Comparison of ENCODE assay signal across 8 cellular contexts in genomic region chr16:89923640-89924297, GRCh38. TPM values are rescaled to one million over a fixed set of nuclear protein-coding genes. Genes with fewer than 3 reads are reported as not detected.
A peak's percentile ranks its signal among the peaks of the same experiment; 100 is the strongest.
DNase-seq lines count a peak whose midpoint lies in the region; ATAC-seq and TF ChIP-seq lines count a peak whose summit lies in the region.

No MANE protein-coding gene starts in this region.

- in situ Hi-C loops in astrocyte of the cerebellum (cut with HindIII; ENCODE audit: low sequenced_read_pairs), result no loop called here

- CTCF ChIA-PET in CD4-positive, alpha-beta memory T cell (lab: Charles Lee; ENCODE audit: partially characterized antibody), result interaction anchor here (2.1 kb wide), 1 partner anchor 14 kb away, joined by 7 read pairs; no protein-coding TSS in a partner anchor

- ATAC-seq in HG03108 (IDR thresholded peaks at IDR 0.05; ENCODE audit: unreplicated experiment) (no peak), GM19351 (IDR thresholded peaks at IDR 0.05; ENCODE audit: unreplicated experiment) (no peak), GM18519 (IDR thresholded peaks at IDR 0.05; ENCODE audit: low FRiP score, unreplicated experiment) (no peak)

- H2BK15ac ChIP-seq in mesenchymal stem cell (ENCODE audit: low read depth, poor library complexity, severe bottlenecking), result no peak overlapping the region

- H2AFZ ChIP-seq in mesenchymal stem cell (ENCODE audit: low read depth, low read length), result no peak overlapping the region

- peak overlapping the region; percentile 84 for H3K9ac ChIP-seq in mesenchymal stem cell (ENCODE audit: low read length)

- peak overlapping the region; percentile 38 to 56 for H3K4ac ChIP-seq in mesenchymal stem cell (ENCODE audit: low read depth in 1 of 2, low read length in 2 of 2)

- peaks cover 14% of the 10 kb centered on the region for H3K79me1 ChIP-seq in mesenchymal stem cell (replicated peaks; ENCODE audit: low read length, poor library complexity, severe bottlenecking)

- H4K91ac ChIP-seq in mesenchymal stem cell (ENCODE audit: low read length), result peak overlapping the region; percentile 71

- peaks cover 9 to 19% of the 10 kb centered on the region in 2 experiments for H3K36me3 ChIP-seq in mesenchymal stem cell (ENCODE audit: control insufficient read depth in 1 of 2, insufficient read depth in 2 of 2, low read depth in 1 of 2, low read length in 2 of 2)
- no peaks in the 10 kb centered on the region for H3K36me3 ChIP-seq in CD4-positive, alpha-beta memory T cell (ENCODE audit: insufficient read depth, low read length)

- peaks cover 57% of the 10 kb centered on the region for H3K4me1 ChIP-seq in mesenchymal stem cell (ENCODE audit: control insufficient read depth, insufficient read depth, low read depth, low read length)
- peaks cover 65% of the 10 kb centered on the region for H3K4me1 ChIP-seq in CD4-positive, alpha-beta memory T cell (ENCODE audit: insufficient read depth, low read length)

- POLR2A ChIA-PET in CD4-positive, alpha-beta memory T cell (lab: Charles Lee; ENCODE audit: partially characterized antibody), result interaction anchor here (1.0 to 1.6 kb wide), 3 partner anchors 11 to 15 kb away, joined by 3 to 8 read pairs (median 4); no protein-coding TSS in a partner anchor

- H3K27ac ChIP-seq in mesenchymal stem cell (ENCODE audit: low read length, poor library complexity, severe bottlenecking), result no peak overlapping the region
- H3K27ac ChIP-seq in CD4-positive, alpha-beta memory T cell (ENCODE audit: low read depth, low read length), result no peak overlapping the region

- peak overlapping the region in 1 of 2 experiments; percentile 46 for H2BK12ac ChIP-seq in mesenchymal stem cell (ENCODE audit: low read length in 2 of 2)

- no peak for TF ChIP-seq CTCF in HFF-Myc (IDR thresholded peaks at IDR 0.05; ENCODE audit: low read depth, low read length, missing control alignments)
- no peak for TF ChIP-seq CTCF in astrocyte of the cerebellum (IDR thresholded peaks at IDR 0.05; ENCODE audit: low read depth, low read length, missing control alignments)

- peak overlapping the region; percentile 50 for H2BK120ac ChIP-seq in mesenchymal stem cell (ENCODE audit: low read depth, low read length)

- peak overlapping the region; percentile 29 for H4K8ac ChIP-seq in mesenchymal stem cell (ENCODE audit: low read length)

- no peak overlapping the region for H2BK5ac ChIP-seq in mesenchymal stem cell (ENCODE audit: low read depth, low read length, poor library complexity, severe bottlenecking)

- H3K4me3 ChIP-seq in HFF-Myc (replicated peaks; ENCODE audit: low read depth, low read length), result peak overlapping the region; percentile 77
- H3K4me3 ChIP-seq in astrocyte of the cerebellum (ENCODE audit: low read depth, low read length), result peak overlapping the region; percentile 87
- peak overlapping the region; percentile 79 to 86 for H3K4me3 ChIP-seq in mesenchymal stem cell (ENCODE audit: insufficient read depth in 1 of 2, low read depth in 1 of 2, low read length in 2 of 2)
- H3K4me3 ChIP-seq in CD4-positive, alpha-beta memory T cell (ENCODE audit: low read length in 2 of 2), result no peak overlapping the region

- peak overlapping the region in 1 of 2 experiments; percentile 54 for H3K18ac ChIP-seq in mesenchymal stem cell (ENCODE audit: low read depth in 1 of 2, low read length in 2 of 2)

- peaks cover 15 to 38% (median 28%) of the 10 kb centered on the region in 4 donors for H3K4me1 Mint-ChIP-seq in CD4-positive, alpha-beta memory T cell

- intact Hi-C loops in CD4-positive, alpha-beta memory T cell (cut with micrococcal nuclease), result no loop called here

- H3K4me2 ChIP-seq in mesenchymal stem cell (ENCODE audit: low read length, poor library complexity, severe bottlenecking), result peak overlapping the region; percentile 95

- peak overlapping the region in 1 of 8 donors; percentile 30 for H3K4me3 Mint-ChIP-seq in CD4-positive, alpha-beta memory T cell

- no peak overlapping the region for H2AK5ac ChIP-seq in mesenchymal stem cell (ENCODE audit: low read length, severe bottlenecking)

- no peak overlapping the region for H3K27ac Mint-ChIP-seq in CD4-positive, alpha-beta memory T cell

- peak overlapping the region; percentile 0 to 83 for H3K14ac ChIP-seq in mesenchymal stem cell (ENCODE audit: low read length in 2 of 2)

- peak overlapping the region in 1 of 2 experiments; percentile 53 for H3K23ac ChIP-seq in mesenchymal stem cell (ENCODE audit: low read length in 2 of 2)

- H3K27me3 Mint-ChIP-seq in CD4-positive, alpha-beta memory T cell, result peaks cover 4 to 19% of the 10 kb centered on the region in 2 donors

- WGBS in mesenchymal stem cell, result 1% methylated on average over 22 of the region's 41 CpGs

- no peaks in the 10 kb centered on the region for H3K36me3 Mint-ChIP-seq in CD4-positive, alpha-beta memory T cell

- H3K27me3 ChIP-seq in mesenchymal stem cell (ENCODE audit: control insufficient read depth in 1 of 2, insufficient read depth in 1 of 2, low read length in 2 of 2), result no peaks in the 10 kb centered on the region
- H3K27me3 ChIP-seq in CD4-positive, alpha-beta memory T cell (ENCODE audit: insufficient read depth, low read length), result peaks cover 16% of the 10 kb centered on the region

- peak; percentile 36 for DNase-seq in A172 (ENCODE audit: low spot score)
- no peak for DNase-seq in HFF-Myc (ENCODE audit: extremely low read depth, low read depth)
- DNase-seq in astrocyte of the cerebellum (ENCODE audit: low read depth), result no peak
- DNase-seq in mesenchymal stem cell, result peak; percentile 41
- DNase-seq in CD4-positive, alpha-beta memory T cell, result no peak

- no peaks in the 10 kb centered on the region for H3K9me3 ChIP-seq in mesenchymal stem cell (ENCODE audit: control insufficient read depth, low read length)
- H3K9me3 ChIP-seq in CD4-positive, alpha-beta memory T cell (ENCODE audit: control insufficient read depth in 1 of 2, low read length in 2 of 2), result no peaks in the 10 kb centered on the region

- H3K9me3 Mint-ChIP-seq in CD4-positive, alpha-beta memory T cell, result peaks cover 0 to 2% (median 0%) of the 10 kb centered on the region in 8 donors

RNA-seq across cellular contexts. Expression of gene TUBB3, which starts 0.6 kb away (rescaled TPM):
- 743 and 810 TPM in 2 replicates for total RNA-seq in A172 (2014; rRNA removed; shearing (Covaris generic))
- 136 TPM for polyA plus RNA-seq in mesenchymal stem cell (2013, experiment 1 of 2)
- polyA plus RNA-seq in mesenchymal stem cell (2013, experiment 2 of 2), result 135 TPM
- total RNA-seq in CD4-positive, alpha-beta memory T cell, result under 1 TPM in 1 of 2 experiments, not detected in 1; 0.73 TPM
- polyA plus RNA-seq in CD4-positive, alpha-beta memory T cell, result not detected

RNA-seq across cellular contexts. Expression of gene MC1R, which starts 5.1 kb away (rescaled TPM):
- total RNA-seq in A172 (2014; rRNA removed; shearing (Covaris generic)), result 7.2 and 9.8 TPM in 2 replicates
- polyA plus RNA-seq in mesenchymal stem cell (2013, experiment 1 of 2), result 5.5 TPM
- polyA plus RNA-seq in mesenchymal stem cell (2013, experiment 2 of 2), result 5.1 TPM
- total RNA-seq in CD4-positive, alpha-beta memory T cell, result 10 to 100 TPM; 12.6 to 13.5 TPM
- under 1 TPM in 1 of 2 donors, not detected in 1; 0.22 TPM for polyA plus RNA-seq in CD4-positive, alpha-beta memory T cell

RNA-seq across cellular contexts. Expression of gene DEF8, which starts 24.8 kb away (rescaled TPM):
- 116 and 146 TPM in 2 replicates for total RNA-seq in A172 (2014; rRNA removed; shearing (Covaris generic))
- polyA plus RNA-seq in mesenchymal stem cell (2013, experiment 1 of 2), result 68.5 TPM
- 65.6 TPM for polyA plus RNA-seq in mesenchymal stem cell (2013, experiment 2 of 2)
- total RNA-seq in CD4-positive, alpha-beta memory T cell, result 10 to 100 TPM; 45.5 to 46.0 TPM
- polyA plus RNA-seq in CD4-positive, alpha-beta memory T cell, result 10 to 100 TPM; 30.7 to 40.6 TPM

RNA-seq across cellular contexts. Expression of gene TCF25, which starts 50.4 kb away (rescaled TPM):
- total RNA-seq in A172 (2014; rRNA removed; shearing (Covaris generic)), result 145 and 153 TPM in 2 replicates
- 222 TPM for polyA plus RNA-seq in mesenchymal stem cell (2013, experiment 1 of 2)
- 213 TPM for polyA plus RNA-seq in mesenchymal stem cell (2013, experiment 2 of 2)
- 100 to 1,000 TPM; 283 to 308 TPM for total RNA-seq in CD4-positive, alpha-beta memory T cell
- 100 to 1,000 TPM in 1 of 2 donors, 10 to 100 TPM in 1; 86.4 to 108 TPM for polyA plus RNA-seq in CD4-positive, alpha-beta memory T cell

Comparison
In these comparisons a context has a peak if more than half of its experiments do, and no peak if none do; other contexts are left out.
1. DNase-seq: peak in A172 (single experiment) and mesenchymal stem cell (single experiment); none in HFF-Myc (single experiment), astrocyte of the cerebellum (single experiment) and CD4-positive, alpha-beta memory T cell (0 of 5).
2. H3K4me3 ChIP-seq: peak in HFF-Myc (single experiment), astrocyte of the cerebellum (single experiment) and mesenchymal stem cell (2 of 2); none in CD4-positive, alpha-beta memory T cell (0 of 2).
3. RNA of gene TUBB3, which starts 0.6 kb away (total RNA-seq): 743 to 810 TPM in A172; 0.73 TPM in CD4-positive, alpha-beta memory T cell; every median in the first group is over 100 times any median in the second.